21 cellular contexts compared by ENCODE assay signal in the genomic region with DNA sequence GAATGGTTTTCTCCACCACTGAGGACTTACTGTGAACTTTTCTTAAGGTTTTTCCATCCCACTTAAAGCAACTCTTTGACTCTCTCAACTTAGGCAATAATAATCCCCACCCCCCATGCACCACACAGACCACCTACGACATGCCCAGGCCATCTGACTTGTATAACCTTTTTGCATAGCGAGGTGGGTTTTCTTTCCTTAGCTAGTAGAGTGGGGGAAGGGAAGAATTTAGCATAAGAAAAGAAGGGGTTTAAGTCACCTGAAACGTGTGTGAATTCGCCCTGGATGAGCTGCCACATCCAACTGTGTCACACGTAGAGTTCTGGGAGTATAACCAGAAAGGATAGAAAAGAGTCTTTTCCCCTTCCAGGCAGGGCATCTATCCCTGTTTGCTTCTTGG.
DNase-seq lines count a peak whose midpoint lies in the region; ATAC-seq and TF ChIP-seq lines count a peak whose summit lies in the region.
"Had no signal": no experiment of that assay in that cellular context is flagged by ENCODE, and none has a peak within 500 bp of the region (broad histone marks: within the 10 kb centered on the region; RNA-seq: fewer than 3 reads in every experiment).

No MANE protein-coding gene starts in this region.

- H3K4me3 ChIP-seq in SK-N-SH (ENCODE audit: low read depth in 2 of 2, low read length in 1 of 2): no peak overlapping the region
- no peak overlapping the region for H3K4me3 ChIP-seq in NT2/D1 (ENCODE audit: insufficient read length, low read depth)
- no peak overlapping the region for H3K4me3 ChIP-seq in Caco-2 (ENCODE audit: low read depth, low read length)
- no peak overlapping the region for H3K4me3 ChIP-seq in hepatocyte
- H3K4me3 ChIP-seq: BLaER1 treated with 17β-estradiol and CSF1 and Interleukin-3, amounts not matched to agents 10 nM and 100 nM; SJCRH30 had no signal

- H3K9me3 ChIP-seq in SK-N-SH (no peaks in the 10 kb centered on the region), NT2/D1 (ENCODE audit: insufficient read depth, low read length) (no peaks in the 10 kb centered on the region; the same call in 1 of the 2 replicates), Caco-2 (no peaks in the 10 kb centered on the region; the same call in 1 of the 2 replicates), hepatocyte (ENCODE audit: low read depth) (no peaks in the 10 kb centered on the region)
- H3K9me3 ChIP-seq: SJCRH30 had no signal

- 23% methylated on average over 5 of the region's 5 CpGs for WGBS in SK-N-SH (ENCODE audit: low lambda C conversion rate)
- WGBS in hepatocyte (ENCODE audit: low lambda C conversion rate, missing lambda C conversion rate): 81% methylated on average over 5 of the region's 5 CpGs

- intact Hi-C loops in Caco-2 (cut with micrococcal nuclease; ENCODE audit: unreplicated experiment): no loop called here

- TF ChIP-seq CTCF in SK-N-SH (IDR thresholded peaks at IDR 0.05) (no peak), Caco-2 (IDR thresholded peaks at IDR 0.05; ENCODE audit: insufficient read depth in 1 of 2, low read depth in 1 of 2, low read length in 1 of 2, severe bottlenecking in 1 of 2, unreplicated experiment in 1 of 2) (no peak), hepatocyte (IDR thresholded peaks at IDR 0.05; ENCODE audit: poor library complexity) (no peak)

- CTCF ChIA-PET in SK-N-SH (lab: Yijun Ruan, JAX): no interaction called here
- CTCF ChIA-PET in Caco-2 (lab: Charles Lee): no interaction called here

- no peak for ATAC-seq in SK-N-SH treated with all-trans-retinoic acid at 6 μM for 48 hours
- ATAC-seq: CD8-positive, alpha-beta T cell; Panc1 had no signal

- H3K4me1 Mint-ChIP-seq in Caco-2 (ENCODE audit: low read depth, unreplicated experiment): no peaks in the 10 kb centered on the region
- no peaks in the 10 kb centered on the region for H3K4me1 Mint-ChIP-seq in T-helper 2 cell treated with Interferon-gamma antibody and Interleukin-4, amounts not matched to agents 5 μg/mL and 100 μg/mL, for 36 hours (ENCODE audit: low read depth)

- POLR2A ChIA-PET in SK-N-SH (lab: Yijun Ruan, JAX): no interaction called here
- POLR2A ChIA-PET in Caco-2 (lab: Charles Lee): no interaction called here

- H3K4me2 ChIP-seq in SK-N-SH (0 out of 2 replicates have a peak overlapping the region, but pooled peaks have one; percentile 15), hepatocyte (no peak overlapping the region)
- H3K4me2 ChIP-seq: BLaER1 treated with 17β-estradiol and CSF1 and Interleukin-3, amounts not matched to agents 10 nM and 100 nM had no signal

- H4K20me1 ChIP-seq in SK-N-SH (ENCODE audit: insufficient read depth): no peaks in the 10 kb centered on the region
- no peaks in the 10 kb centered on the region for H4K20me1 ChIP-seq in hepatocyte (ENCODE audit: insufficient read depth, poor library complexity, severe bottlenecking)
- H4K20me1 ChIP-seq: BLaER1 treated with 17β-estradiol and CSF1 and Interleukin-3, amounts not matched to agents 10 nM and 100 nM had no signal

- H3K27me3 Mint-ChIP-seq in Caco-2 (ENCODE audit: insufficient read depth, unreplicated experiment): no peaks in the 10 kb centered on the region
- H3K27me3 Mint-ChIP-seq in T-helper 2 cell treated with Interferon-gamma antibody and Interleukin-4, amounts not matched to agents 5 μg/mL and 100 μg/mL, for 36 hours (ENCODE audit: low read depth): no peaks in the 10 kb centered on the region

- H3K4me1 ChIP-seq in SK-N-SH (ENCODE audit: control insufficient read depth in 1 of 2, insufficient read depth in 2 of 2, low read depth in 1 of 2, low read length in 1 of 2): no peaks in the 10 kb centered on the region
- no peaks in the 10 kb centered on the region for H3K4me1 ChIP-seq in NT2/D1 (ENCODE audit: insufficient read depth, insufficient read length)
- H3K4me1 ChIP-seq in Caco-2: no peaks in the 10 kb centered on the region
- H3K4me1 ChIP-seq in hepatocyte (ENCODE audit: insufficient read depth): no peaks in the 10 kb centered on the region
- H3K4me1 ChIP-seq: SJCRH30 had no signal

- no peaks in the 10 kb centered on the region for H3F3A ChIP-seq in SK-N-SH (replicated peaks; ENCODE audit: insufficient read depth)

- no peaks in the 10 kb centered on the region for H3K9me2 ChIP-seq in SK-N-SH
- H3K9me2 ChIP-seq in hepatocyte (replicated peaks; ENCODE audit: insufficient read depth): no peaks in the 10 kb centered on the region

- no peak for DNase-seq in SK-N-SH
- DNase-seq in NT2/D1 (ENCODE audit: low read depth, low spot score): peak; percentile 18
- peak; percentile 38 for DNase-seq in iPS DF 19.7 (ENCODE audit: low read depth, low spot score)
- DNase-seq in Caco-2: no peak
- no peak for DNase-seq in SIG-M5 (lab: John Stamatoyannopoulos, UW)
- DNase-seq in T-helper 2 cell treated with Interferon-gamma antibody and Interleukin-4, amounts not matched to agents 5 μg/mL and 100 μg/mL, for 36 hours (ENCODE audit: low spot score): no peak
- no peak for DNase-seq in hepatocyte (ENCODE audit: low spot score)
- DNase-seq: 8988T; CD8-positive, alpha-beta T cell; GF-D8; KG1; NCI-H1105; NCI-H146; NCI-H2029 treated with DMSO at 0.1 percent for 48 hours; NCI-H226; NCI-H510A treated with DMSO at 0.1 percent for 48 hours; NCI-H748 treated with DMSO at 0.1 percent for 48 hours; SJCRH30 had no signal

- H3K36me3 Mint-ChIP-seq in Caco-2 (ENCODE audit: insufficient read depth, unreplicated experiment): no peaks in the 10 kb centered on the region
- H3K36me3 Mint-ChIP-seq in T-helper 2 cell treated with Interferon-gamma antibody and Interleukin-4, amounts not matched to agents 5 μg/mL and 100 μg/mL, for 36 hours (ENCODE audit: low read depth): no peaks in the 10 kb centered on the region
- H3K36me3 Mint-ChIP-seq: CD8-positive, alpha-beta T cell had no signal

- BruUV-seq in Caco-2 (replicated peaks; lab: Mats Ljungman, UMichigan): no TSS peak

- H3K27ac ChIP-seq in SK-N-SH (ENCODE audit: low read depth in 2 of 2, low read length in 1 of 2) (no peak overlapping the region), hepatocyte (no peak overlapping the region)
- H3K27ac ChIP-seq: BLaER1 treated with 17β-estradiol and CSF1 and Interleukin-3, amounts not matched to agents 10 nM and 100 nM; SJCRH30 had no signal

- H2AFZ ChIP-seq in SK-N-SH (ENCODE audit: low read depth) (no peak overlapping the region), hepatocyte (no peak overlapping the region)

- no peak for TF ChIP-seq EP300 in SK-N-SH (IDR thresholded peaks at IDR 0.05; ENCODE audit: borderline replicate concordance in 1 of 2, low read depth in 1 of 2, low read length in 1 of 2)

- no peaks in the 10 kb centered on the region for H3K9me3 Mint-ChIP-seq in Caco-2 (ENCODE audit: unreplicated experiment)
- H3K9me3 Mint-ChIP-seq in T-helper 2 cell treated with Interferon-gamma antibody and Interleukin-4, amounts not matched to agents 5 μg/mL and 100 μg/mL, for 36 hours: no peaks in the 10 kb centered on the region
- H3K9me3 Mint-ChIP-seq: CD8-positive, alpha-beta T cell had no signal

- H3K9ac ChIP-seq in SK-N-SH (no peak overlapping the region), NT2/D1 (ENCODE audit: insufficient read length, low read depth) (no peak overlapping the region)
- H3K9ac ChIP-seq: BLaER1 treated with 17β-estradiol and CSF1 and Interleukin-3, amounts not matched to agents 10 nM and 100 nM had no signal

- no peak overlapping the region for H3K27ac Mint-ChIP-seq in Caco-2 (ENCODE audit: unreplicated experiment)
- no peak overlapping the region for H3K27ac Mint-ChIP-seq in T-helper 2 cell treated with Interferon-gamma antibody and Interleukin-4, amounts not matched to agents 5 μg/mL and 100 μg/mL, for 36 hours
- H3K27ac Mint-ChIP-seq: CD8-positive, alpha-beta T cell had no signal

- H3K4me3 Mint-ChIP-seq in Caco-2 (ENCODE audit: unreplicated experiment): no peak overlapping the region
- H3K4me3 Mint-ChIP-seq in T-helper 2 cell treated with Interferon-gamma antibody and Interleukin-4, amounts not matched to agents 5 μg/mL and 100 μg/mL, for 36 hours: no peak overlapping the region
- H3K4me3 Mint-ChIP-seq: CD8-positive, alpha-beta T cell had no signal

- TF ChIP-seq RAD21 in SK-N-SH (IDR thresholded peaks at IDR 0.05; ENCODE audit: low read length): no peak

- H3K27me3 ChIP-seq in SK-N-SH (ENCODE audit: insufficient read depth): no peaks in the 10 kb centered on the region
- no peaks in the 10 kb centered on the region for H3K27me3 ChIP-seq in NT2/D1 (ENCODE audit: insufficient read depth, insufficient read length)
- no peaks in the 10 kb centered on the region for H3K27me3 ChIP-seq in Caco-2 (replicated peaks; ENCODE audit: control insufficient read depth, insufficient read depth, low read length)
- H3K27me3 ChIP-seq in hepatocyte: no peaks in the 10 kb centered on the region
- H3K27me3 ChIP-seq: BLaER1 treated with 17β-estradiol and CSF1 and Interleukin-3, amounts not matched to agents 10 nM and 100 nM; SJCRH30 had no signal

- H3K79me2 ChIP-seq in SK-N-SH (ENCODE audit: insufficient read depth) (no peaks in the 10 kb centered on the region), hepatocyte (no peaks in the 10 kb centered on the region)

- H3K36me3 ChIP-seq in SK-N-SH (replicated peaks in 1 of 2; ENCODE audit: control insufficient read depth in 1 of 2, insufficient read depth in 2 of 2, low read length in 1 of 2) (no peaks in the 10 kb centered on the region), NT2/D1 (ENCODE audit: insufficient read depth, insufficient read length, low read length) (no peaks in the 10 kb centered on the region), Caco-2 (ENCODE audit: control insufficient read depth, insufficient read depth, low read length) (no peaks in the 10 kb centered on the region), hepatocyte (replicated peaks; ENCODE audit: insufficient read depth, low read depth) (no peaks in the 10 kb centered on the region)
- H3K36me3 ChIP-seq: BLaER1 treated with 17β-estradiol and CSF1 and Interleukin-3, amounts not matched to agents 10 nM and 100 nM; SJCRH30 had no signal

TF ChIP-seq in SK-N-SH, 30 proteins besides CTCF, POLR2A, EP300 and RAD21 (continues in another document):
- TF ChIP-seq RCOR1 (IDR thresholded peaks at IDR 0.05; ENCODE audit: low read length) (no peak), TAF1 (IDR thresholded peaks at IDR 0.05; ENCODE audit: borderline replicate concordance, low read depth, low read length) (no peak), YY1 (IDR thresholded peaks at IDR 0.05; ENCODE audit: low read depth) (no peak), ELF1 (IDR thresholded peaks at IDR 0.05) (no peak), TCF12 (IDR thresholded peaks at IDR 0.05) (no peak), NFIC (IDR thresholded peaks at IDR 0.05; ENCODE audit: borderline replicate concordance) (no peak)

TF ChIP-seq in SK-N-SH treated with all-trans-retinoic acid at 6 μM for 48 hours, 23 proteins besides CTCF, POLR2A, EP300 and RAD21 (continues in another document):
- TF ChIP-seq ARNTL (CRISPR knock-in tag; IDR thresholded peaks at IDR 0.05; ENCODE audit: borderline replicate concordance, low read depth): no peak
- TF ChIP-seq GLIS3 (CRISPR knock-in tag; IDR thresholded peaks at IDR 0.05): no peak
- TF ChIP-seq ESRRG (CRISPR knock-in tag; IDR thresholded peaks at IDR 0.05): no peak
- no peak for TF ChIP-seq ZC3H10 (CRISPR knock-in tag; IDR thresholded peaks at IDR 0.05)

Comparison
In these comparisons a context has a peak if more than half of its experiments do, and no peak if none do; other contexts are left out.
1. DNase-seq: peak in NT2/D1 (single experiment) and iPS DF 19.7 (single experiment); none in SK-N-SH (single experiment), Caco-2 (0 of 2), SIG-M5 (single experiment), T-helper 2 cell treated with Interferon-gamma antibody and Interleukin-4, amounts not matched to agents 5 μg/mL and 100 μg/mL, for 36 hours (single experiment) and hepatocyte (single experiment).